Comparison of ENCODE assay signal across 27 cellular contexts in genomic region chr21:43605320-43606244, GRCh38. TPM values are rescaled to one million over a fixed set of nuclear protein-coding genes. Genes with fewer than 3 reads are reported as not detected.
DNase-seq lines count a peak whose midpoint lies in the region; ATAC-seq, FAIRE-seq and TF ChIP-seq lines count a peak whose summit lies in the region.
"Had no signal": no experiment of that assay in that cellular context is flagged by ENCODE, and none has a peak within 500 bp of the region (broad histone marks: within the 10 kb centered on the region; RNA-seq: fewer than 3 reads in every experiment).

No MANE protein-coding gene starts in this region.

- H3K4me2 ChIP-seq in IMR-90 (ENCODE audit: low read depth, low read length) = no peak overlapping the region
- H3K4me2 ChIP-seq in astrocyte (ENCODE audit: low read length) = no peak overlapping the region
- no peak overlapping the region for H3K4me2 ChIP-seq in mesenchymal stem cell (ENCODE audit: low read length, poor library complexity, severe bottlenecking)
- H3K4me2 ChIP-seq: PC-9, SK-N-SH had no signal

- H3K14ac ChIP-seq in IMR-90 (replicated peaks; ENCODE audit: low read depth, low read length) = peak overlapping the region; percentile 84
- peak overlapping the region in 1 of 2 experiments; percentile 45 for H3K14ac ChIP-seq in mesenchymal stem cell (ENCODE audit: low read length in 2 of 2)

- peaks cover 0 to 9% of the 10 kb centered on the region in 2 experiments; a peak in 1 of 4 replicates for H3K79me1 ChIP-seq in IMR-90 (ENCODE audit: low read depth in 1 of 2, low read length in 2 of 2)
- no peaks in the 10 kb centered on the region for H3K79me1 ChIP-seq in mesenchymal stem cell (replicated peaks; ENCODE audit: low read length, poor library complexity, severe bottlenecking)

- peak overlapping the region; percentile 99 for H2AK5ac ChIP-seq in IMR-90 (ENCODE audit: low read depth, low read length)
- peak overlapping the region; percentile 77 for H2AK5ac ChIP-seq in mesenchymal stem cell (ENCODE audit: low read length, severe bottlenecking)

- H3K36me3 ChIP-seq in IMR-90 (ENCODE audit: control insufficient read depth, insufficient read depth, low read length) (no peaks in the 10 kb centered on the region), astrocyte (ENCODE audit: insufficient read depth, low read length) (no peaks in the 10 kb centered on the region), mesenchymal stem cell (ENCODE audit: control insufficient read depth in 1 of 2, insufficient read depth in 2 of 2, low read depth in 1 of 2, low read length in 2 of 2) (no peaks in the 10 kb centered on the region), upper lobe of right lung (no peaks in the 10 kb centered on the region)

- no peak overlapping the region for H3K9ac ChIP-seq in IMR-90 (ENCODE audit: low read depth, low read length)
- peak overlapping the region; percentile 23 for H3K9ac ChIP-seq in astrocyte (ENCODE audit: low read length)
- H3K9ac ChIP-seq in mesenchymal stem cell (ENCODE audit: low read length) = no peak overlapping the region
- H3K9ac ChIP-seq: SK-N-SH had no signal

- no peak for FAIRE-seq in astrocyte (lab: Jason Lieb, UNC)

- H3K23ac ChIP-seq in IMR-90 (ENCODE audit: low read depth, low read length) (no peak overlapping the region), mesenchymal stem cell (ENCODE audit: low read length in 2 of 2) (no peak overlapping the region)

- H4K8ac ChIP-seq in IMR-90 (ENCODE audit: low read depth in 2 of 2, low read length in 2 of 2) (peak overlapping the region; percentile 63 to 86; a peak in 2 of 4 replicates), mesenchymal stem cell (ENCODE audit: low read length) (peak overlapping the region; percentile 86)

- DNase-seq in IMR-90 = no peak
- no peak for DNase-seq in astrocyte (ENCODE audit: low read depth)
- no peak for DNase-seq in mesenchymal stem cell
- DNase-seq in upper lobe of right lung = no peak
- DNase-seq in Kasumi-1 (lab: John Stamatoyannopoulos, UW) = no peak
- DNase-seq in NCI-H1417 treated with DMSO at 0.1 percent for 48 hours (lab: John Stamatoyannopoulos, UW) = no peak
- DNase-seq in activated naive CD4-positive, alpha-beta T cell (lab: John Stamatoyannopoulos, UW) = no peak
- DNase-seq: CD8-positive, alpha-beta memory T cell; DMS 273 treated with DMSO at 0.1 percent for 48 hours; DMS79; EL; GDM1; MV-4-11; NCI-H1105; NCI-H146; NCI-H1930; NCI-H446 treated with DMSO at 0.1 percent for 48 hours; NCI-H526; NCI-H82; NK-92 treated with Interleukin-12 subunit alpha and Interleukin-12 subunit beta, amount 100 ng/mL, for 24 hours; PC-9; SK-N-SH; SW 1271 had no signal

- peaks cover 36% of the 10 kb centered on the region for H3K4me1 ChIP-seq in IMR-90 (ENCODE audit: control insufficient read depth, insufficient read depth, low read length)
- peaks cover 47% of the 10 kb centered on the region for H3K4me1 ChIP-seq in astrocyte (ENCODE audit: insufficient read depth, low read length)
- H3K4me1 ChIP-seq in mesenchymal stem cell (ENCODE audit: control insufficient read depth, insufficient read depth, low read depth, low read length) = peaks cover 39% of the 10 kb centered on the region
- peaks cover 6% of the 10 kb centered on the region for H3K4me1 ChIP-seq in upper lobe of right lung

- H2BK5ac ChIP-seq in IMR-90 (ENCODE audit: low read depth, low read length, poor library complexity, severe bottlenecking) (peak overlapping the region; percentile 84), mesenchymal stem cell (ENCODE audit: low read depth, low read length, poor library complexity, severe bottlenecking) (no peak overlapping the region)

- H3K27ac Mint-ChIP-seq in astrocyte (ENCODE audit: unreplicated experiment) = no peak overlapping the region
- H3K27ac Mint-ChIP-seq: B cell; CD8-positive, alpha-beta memory T cell had no signal

- H4K91ac ChIP-seq in IMR-90 (ENCODE audit: insufficient read depth, low read depth, low read length) (peak overlapping the region; percentile 62), mesenchymal stem cell (ENCODE audit: low read length) (peak overlapping the region; percentile 77)

- TF ChIP-seq RAD21 in IMR-90 (IDR thresholded peaks at IDR 0.05; ENCODE audit: low read length) = no peak

- dilution Hi-C loops in IMR-90 (cut with HindIII; ENCODE audit: low sequenced_read_pairs, unreplicated experiment) = no loop called here

- POLR2A ChIA-PET in IMR-90 (lab: Charles Lee; ENCODE audit: unreplicated experiment) = no interaction called here

- H2BK20ac ChIP-seq in IMR-90 (ENCODE audit: low read depth, low read length) = peak overlapping the region; percentile 53; the same call in 1 of the 2 replicates

- H3K4ac ChIP-seq in IMR-90 (ENCODE audit: low read depth, low read length) (peak overlapping the region; percentile 97), mesenchymal stem cell (ENCODE audit: low read depth in 1 of 2, low read length in 2 of 2) (peak overlapping the region; percentile 2 to 46)

- H3K4me3 ChIP-seq in IMR-90 (ENCODE audit: insufficient read depth, low read depth, low read length) (no peak overlapping the region), astrocyte (ENCODE audit: insufficient read depth, low read depth, low read length) (no peak overlapping the region), mesenchymal stem cell (ENCODE audit: insufficient read depth in 1 of 2, low read depth in 1 of 2, low read length in 2 of 2) (no peak overlapping the region), upper lobe of right lung (no peak overlapping the region)
- H3K4me3 ChIP-seq: GM12878, PC-9 had no signal

- H4K20me1 ChIP-seq in IMR-90 (ENCODE audit: insufficient read depth, low read length) = peaks cover 2% of the 10 kb centered on the region; the same call in 1 of the 2 replicates
- no peaks in the 10 kb centered on the region for H4K20me1 ChIP-seq in astrocyte (ENCODE audit: insufficient read depth, low read length)

- BruUV-seq in IMR-90 (replicated peaks; lab: Mats Ljungman, UMichigan) = no TSS peak

- no peak overlapping the region for H3K4me3 Mint-ChIP-seq in astrocyte (ENCODE audit: unreplicated experiment)
- H3K4me3 Mint-ChIP-seq: B cell; CD8-positive, alpha-beta memory T cell had no signal

- WGBS in IMR-90 (ENCODE audit: extremely low coverage in 2 of 2, insufficient read length in 1 of 2), 2 experiments = 76 to 100% methylated on average over 1 to 4 of the region's 16 CpGs
- WGBS in mesenchymal stem cell = 91% methylated on average over 15 of the region's 16 CpGs

- H3K9me1 ChIP-seq in IMR-90 (ENCODE audit: insufficient read depth, low read length) = peaks cover 41% of the 10 kb centered on the region

- peak overlapping the region; percentile 92 for H2BK12ac ChIP-seq in mesenchymal stem cell (ENCODE audit: low read length in 2 of 2)

- H3K27me3 ChIP-seq in IMR-90 (ENCODE audit: control insufficient read depth, insufficient read depth, low read length) (no peaks in the 10 kb centered on the region), astrocyte (ENCODE audit: insufficient read depth, low read length) (no peaks in the 10 kb centered on the region), mesenchymal stem cell (ENCODE audit: control insufficient read depth in 1 of 2, insufficient read depth in 1 of 2, low read length in 2 of 2) (peaks cover 0 to 5% of the 10 kb centered on the region in 2 experiments), upper lobe of right lung (no peaks in the 10 kb centered on the region)

- H3K4me1 Mint-ChIP-seq in astrocyte (ENCODE audit: low read depth, unreplicated experiment) = peaks cover 50% of the 10 kb centered on the region

- H3K27me3 Mint-ChIP-seq in astrocyte (ENCODE audit: low read depth, unreplicated experiment) = no peaks in the 10 kb centered on the region
- H3K27me3 Mint-ChIP-seq: B cell had no signal

- H3K56ac ChIP-seq in IMR-90 (ENCODE audit: extremely low read depth, insufficient read depth, low read length) = no peak overlapping the region

- H2BK15ac ChIP-seq in IMR-90 (ENCODE audit: low read depth, low read length) (peak overlapping the region; percentile 100; the same call in 2 of the 3 replicates), mesenchymal stem cell (ENCODE audit: low read depth, poor library complexity, severe bottlenecking) (peak overlapping the region; percentile 55)

- H3K27ac ChIP-seq in IMR-90 (ENCODE audit: insufficient read depth, low read length) (0 out of 2 replicates have a peak overlapping the region, but pooled peaks have one; percentile 5), astrocyte (ENCODE audit: low read depth, low read length) (no peak overlapping the region), mesenchymal stem cell (ENCODE audit: low read length, poor library complexity, severe bottlenecking) (no peak overlapping the region), upper lobe of right lung (no peak overlapping the region)
- H3K27ac ChIP-seq: C4-2B, HL-60, PC-9 had no signal

- TF ChIP-seq CTCF in IMR-90 (conservative IDR thresholded peaks at IDR 0.05; ENCODE audit: low read depth, low read length) (no peak), astrocyte (IDR thresholded peaks at IDR 0.05; ENCODE audit: insufficient read depth, low read depth, low read length) (no peak), upper lobe of right lung (IDR thresholded peaks at IDR 0.05) (no peak)

- H4K5ac ChIP-seq in IMR-90 (ENCODE audit: low read depth, low read length) = peak overlapping the region; percentile 81

- ATAC-seq in IMR-90 (ENCODE audit: low read depth) (no peak), upper lobe of right lung (peak; percentile 38)
- ATAC-seq: GM12878 had no signal

- H3K9me3 ChIP-seq in IMR-90 (ENCODE audit: control insufficient read depth, insufficient read depth, low read length) (no peaks in the 10 kb centered on the region), astrocyte (ENCODE audit: insufficient read depth, low read depth, low read length) (no peaks in the 10 kb centered on the region), mesenchymal stem cell (ENCODE audit: control insufficient read depth, low read length) (no peaks in the 10 kb centered on the region), upper lobe of right lung (no peaks in the 10 kb centered on the region)
- H3K9me3 ChIP-seq: SK-N-SH had no signal

- intact Hi-C loops in IMR-90 (cut with micrococcal nuclease) = no loop called here
- intact Hi-C loops in upper lobe of right lung (cut with DNase I) = no loop called here

- in situ Hi-C loops in IMR-90 (cut with MboI; ENCODE audit: low sequenced_read_pairs) = loop anchor here (5.0 kb wide), 1 partner anchor 37 kb away; no protein-coding TSS in a partner anchor

- no peaks in the 10 kb centered on the region for H3K36me3 Mint-ChIP-seq in astrocyte (ENCODE audit: low read depth, unreplicated experiment)
- H3K36me3 Mint-ChIP-seq: CD8-positive, alpha-beta memory T cell had no signal

- no peak for TF ChIP-seq POLR2A in IMR-90 (IDR thresholded peaks at IDR 0.05; ENCODE audit: low read depth, low read length)

- no peak overlapping the region for H2AK9ac ChIP-seq in IMR-90 (replicated peaks; ENCODE audit: low read depth, low read length, poor library complexity)

- H3K9me3 Mint-ChIP-seq in astrocyte (ENCODE audit: unreplicated experiment) = peaks cover 2% of the 10 kb centered on the region
- H3K9me3 Mint-ChIP-seq: CD8-positive, alpha-beta memory T cell had no signal

- no peaks in the 10 kb centered on the region for H3K79me2 ChIP-seq in astrocyte (ENCODE audit: insufficient read depth, low read length)

- CTCF ChIA-PET in IMR-90 (lab: Yijun Ruan, JAX) = interaction anchor here (1.1 kb wide), 1 partner anchor 41 kb away, joined by 4 read pairs; no protein-coding TSS in a partner anchor

- H2BK120ac ChIP-seq in IMR-90 (ENCODE audit: low read depth, low read length) = peak overlapping the region; percentile 85
- H2BK120ac ChIP-seq in mesenchymal stem cell (ENCODE audit: low read depth, low read length) = no peak overlapping the region

- peak overlapping the region; percentile 65 for H3K18ac ChIP-seq in IMR-90 (ENCODE audit: low read depth, low read length)
- peak overlapping the region; percentile 74 to 83 for H3K18ac ChIP-seq in mesenchymal stem cell (ENCODE audit: low read depth in 1 of 2, low read length in 2 of 2)

- H2AFZ ChIP-seq in IMR-90 (replicated peaks; ENCODE audit: low read length, poor library complexity) (peak overlapping the region; percentile 54), astrocyte (ENCODE audit: low read depth, low read length) (peak overlapping the region; percentile 12), mesenchymal stem cell (ENCODE audit: low read depth, low read length) (peak overlapping the region; percentile 3)
- H2AFZ ChIP-seq: PC-9 had no signal

RNA-seq across cellular contexts. Expression of gene HSF2BP, which starts 53.7 kb away (rescaled TPM):
- total RNA-seq in IMR-90 (2012; rRNA removed) (0.83 and 0.90 TPM in 2 replicates), astrocyte (3.2 TPM in 2 replicates), upper lobe of right lung (0.41 TPM)
- 0.63 and 0.87 TPM in 2 replicates for polyA plus RNA-seq in IMR-90 (2012; rRNA removed)
- 0.54 and 0.87 TPM in 2 replicates for polyA plus RNA-seq in IMR-90 (2012; cell fraction: cytosol; rRNA removed)
- polyA plus RNA-seq in IMR-90 (2012; cell fraction: nucleus; rRNA removed; ENCODE audit: low replicate concordance) = 0.42 and 0.91 TPM in 2 replicates
- 1.0 TPM for polyA plus RNA-seq in mesenchymal stem cell (2013, experiment 1 of 2)
- 0.82 TPM for polyA plus RNA-seq in mesenchymal stem cell (2013, experiment 2 of 2)

RNA-seq across cellular contexts. Expression of gene RRP1B, which starts 53.8 kb away (rescaled TPM):
- total RNA-seq in IMR-90 (2012; rRNA removed) (16.1 and 21.4 TPM in 2 replicates), astrocyte (31.7 and 34.0 TPM in 2 replicates), upper lobe of right lung (18.4 TPM)
- polyA plus RNA-seq in IMR-90 (2012; rRNA removed) = 11.1 and 11.7 TPM in 2 replicates
- 6.4 and 7.0 TPM in 2 replicates for polyA plus RNA-seq in IMR-90 (2012; cell fraction: cytosol; rRNA removed)
- 9.0 and 10.9 TPM in 2 replicates for polyA plus RNA-seq in IMR-90 (2012; cell fraction: nucleus; rRNA removed; ENCODE audit: low replicate concordance)
- 15.6 TPM for polyA plus RNA-seq in mesenchymal stem cell (2013, experiment 1 of 2)
- 15.9 TPM for polyA plus RNA-seq in mesenchymal stem cell (2013, experiment 2 of 2)

Comparison
In these comparisons a context has a peak if more than half of its experiments do, and no peak if none do; other contexts are left out.
1. H2AFZ ChIP-seq: peak in every context shown above with its lines; median percentile 54 in IMR-90; 12 in astrocyte; 3 in mesenchymal stem cell.